29 cellular contexts compared by ENCODE assay signal in the genomic region with DNA sequence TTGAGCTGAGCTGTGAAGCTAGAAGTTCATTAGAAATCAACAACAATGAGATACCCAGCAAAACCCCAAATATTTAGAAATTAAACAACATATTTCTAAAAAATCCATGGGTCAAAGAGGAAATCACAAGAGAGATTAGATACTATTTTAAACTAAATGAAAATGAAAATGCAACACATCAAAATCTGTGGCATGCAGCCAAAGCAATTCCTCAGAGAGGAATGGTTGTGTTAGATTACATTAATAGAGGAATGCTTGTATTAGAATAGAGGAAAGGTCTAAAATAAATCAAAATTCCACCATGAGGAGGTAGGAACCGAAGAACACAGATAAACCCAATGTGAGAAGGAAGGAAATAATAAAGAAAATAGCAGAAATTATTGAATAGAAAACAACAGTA.
"Had no signal": no experiment of that assay in that cellular context is flagged by ENCODE, and none has a peak within 500 bp of the region (broad histone marks: within the 10 kb centered on the region; RNA-seq: fewer than 3 reads in every experiment).

No MANE protein-coding gene starts in this region.

- H3K27ac ChIP-seq: ascending aorta, cardiac muscle cell, esophagus muscularis mucosa, gastrocnemius medialis, pancreas, prostate gland, stomach, tibial artery, WERI-Rb-1 had no signal

- H3K9me3 ChIP-seq: ascending aorta, esophagus muscularis mucosa, gastrocnemius medialis, pancreas, prostate gland, tibial artery had no signal

- H3K27me3 ChIP-seq: ascending aorta, cardiac muscle cell, esophagus muscularis mucosa, gastrocnemius medialis, pancreas, stomach, tibial artery had no signal

- H3K4me1 ChIP-seq: gastrocnemius medialis, pancreas, prostate gland had no signal

- H3K36me3 ChIP-seq: ascending aorta, cardiac muscle cell, esophagus muscularis mucosa, gastrocnemius medialis, pancreas, prostate gland, stomach, tibial artery, WERI-Rb-1 had no signal

- ATAC-seq: activated CD4-positive, CD25-positive, alpha-beta regulatory T cell treated with anti-CD3 and anti-CD28 coated beads, Interleukin-2, amount 50 U/mL, for 24 hours; gastrocnemius medialis; left colon; pancreas; stimulated activated naive B cell treated with anti-CD40 and anti-IgM and Interleukin-4, amounts not matched to agents 10 μg/mL and 1 μg/mL and 100 μg/mL, for 72 hours; T-helper 17 cell had no signal

- DNase-seq: activated CD4-positive, alpha-beta T cell treated with anti-CD3 and anti-CD28 coated beads for 48 hours; activated CD4-positive, alpha-beta T cell treated with anti-CD3 and anti-CD28 coated beads, Interleukin-2, amount 50 U/mL, for 48 hours; activated CD8-positive, alpha-beta memory T cell treated with anti-CD3 and anti-CD28 coated beads, Interleukin-2, amount 50 U/mL, for 4 hours; activated effector memory CD4-positive, alpha-beta T cell treated with anti-CD3 and anti-CD28 coated beads, Interleukin-2, amount 50 U/mL, for 16 hours; activated naive CD4-positive, alpha-beta T cell treated with anti-CD3 and anti-CD28 coated beads for 36 hours; activated naive CD8-positive, alpha-beta T cell treated with anti-CD3 and anti-CD28 coated beads for 36 hours; activated T-cell treated with anti-CD3 and anti-CD28 coated beads, Interleukin-2, amount 50 U/mL, for 1 hour; gastrocnemius medialis; glutamatergic neuron; hippocampal formation; left colon; mammary epithelial cell; naive B cell; nucleus accumbens; pancreas; retina; stimulated activated CD4-positive, alpha-beta T cell treated with anti-CD3 and anti-CD28 coated beads, Interleukin-15, amount 100 ng/mL, for 24 hours; stimulated activated CD4-positive, alpha-beta T cell treated with anti-CD3 and anti-CD28 coated beads, Interleukin-2, amount 100 ng/mL, for 24 hours; stimulated activated naive B cell treated with anti-CD40 and anti-IgM and Interleukin-4, amounts not matched to agents 10 μg/mL and 1 μg/mL and 100 μg/mL, for 72 hours; stomach; T-helper 17 cell; T1000; WERI-Rb-1 had no signal

- H3K4me3 ChIP-seq: ascending aorta, cardiac muscle cell, esophagus muscularis mucosa, gastrocnemius medialis, pancreas, prostate gland, stomach, tibial artery had no signal
